8 cellular contexts compared by ENCODE assay signal in genomic region chr6:37155394-37156312, GRCh38. TPM values are rescaled to one million over a fixed set of nuclear protein-coding genes. Genes with fewer than 3 reads are reported as not detected.
DNase-seq lines count a peak whose midpoint lies in the region; ATAC-seq, FAIRE-seq and TF ChIP-seq lines count a peak whose summit lies in the region.

No MANE protein-coding gene starts in this region.

- ATAC-seq in GM18873 (IDR thresholded peaks at IDR 0.05; ENCODE audit: low FRiP score, unreplicated experiment) (peak; percentile 87), HG02884 (IDR thresholded peaks at IDR 0.05; ENCODE audit: unreplicated experiment) (peak; percentile 85), lower lobe of right lung (peak; percentile 45 to 46)
- ATAC-seq in activated CD4-positive, CD25-positive, alpha-beta regulatory T cell treated with anti-CD3 and anti-CD28 coated beads, Interleukin-2, amount 50 U/mL, for 24 hours, result peak; percentile 92 to 95

- H3K27me3 ChIP-seq in lower lobe of right lung (ENCODE audit: low read depth), result no peaks in the 10 kb centered on the region

- DNase-seq in lower lobe of right lung (no peak), KG1 (lab: John Stamatoyannopoulos, UW) (no peak), frontal cortex (ENCODE audit: low spot score in 2 of 2) (no peak), NCI-H2107 (lab: John Stamatoyannopoulos, UW) (no peak), Kasumi-1 (lab: John Stamatoyannopoulos, UW) (no peak)

- intact Hi-C loops in lower lobe of right lung (cut with DNase I), result no loop called here

- no peak overlapping the region for H3K4me3 ChIP-seq in lower lobe of right lung

- no peak for FAIRE-seq in frontal cortex (lab: Jason Lieb, UNC)

- no peaks in the 10 kb centered on the region for H3K9me3 ChIP-seq in lower lobe of right lung

- no peak for TF ChIP-seq CTCF in lower lobe of right lung (IDR thresholded peaks at IDR 0.05)

- H3K27ac ChIP-seq in lower lobe of right lung, result no peak overlapping the region

- peaks cover 4% of the 10 kb centered on the region for H3K4me1 ChIP-seq in lower lobe of right lung

- H3K36me3 ChIP-seq in lower lobe of right lung, result no peaks in the 10 kb centered on the region

RNA-seq across cellular contexts. Expression of gene PIM1, which starts 14.3 kb away (rescaled TPM):
- total RNA-seq in lower lobe of right lung (56.8 TPM), frontal cortex (20.4 TPM)
